In the genomic region with DNA sequence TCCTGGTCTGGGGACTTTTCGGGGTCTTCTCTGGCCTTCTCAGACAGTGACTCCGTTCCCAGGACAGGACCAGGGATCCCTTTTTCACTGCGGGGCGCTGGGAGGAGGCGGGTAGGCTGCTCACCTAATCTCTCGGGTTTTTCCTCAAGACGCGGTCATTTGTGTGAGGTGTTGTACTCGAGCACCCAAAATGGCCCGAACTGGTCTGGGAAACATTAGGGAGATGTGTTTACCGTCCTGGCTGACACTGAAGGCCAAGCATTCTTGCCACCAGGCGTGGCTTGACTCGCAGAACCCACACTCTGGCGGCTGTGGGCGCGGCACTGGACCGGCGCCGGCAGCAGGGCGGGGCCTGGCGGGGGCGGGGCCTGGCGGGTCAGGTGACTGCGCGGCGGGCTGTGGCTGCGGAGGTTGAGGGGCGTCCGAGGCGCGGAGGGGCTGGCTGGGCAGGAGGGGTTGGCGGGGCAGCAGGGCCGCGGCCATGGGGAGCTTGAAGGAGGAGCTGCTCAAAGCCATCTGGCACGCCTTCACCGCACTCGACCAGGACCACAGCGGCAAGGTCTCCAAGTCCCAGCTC, we compare ENCODE assay signal across 1 cellular context.
TF ChIP-seq lines count a peak whose summit lies in the region.

Gene SWAP70, plus strand, starts transcription at position 379 of the 577 bp plus-strand sequence. Its CDS starts 103 bp downstream, at position 482.

TF ChIP-seq in IMR-90, 13 proteins besides CTCF, POLR2A, EP300 and RAD21:
- TF ChIP-seq USF2 (IDR thresholded peaks at IDR 0.05; ENCODE audit: low read depth, low read length) (peak; percentile 64; the same call in 1 of the 2 replicates), SMC3 (IDR thresholded peaks at IDR 0.05; ENCODE audit: low read depth, low read length) (peak; percentile 14; the same call in 1 of the 2 replicates), RFX5 (IDR thresholded peaks at IDR 0.05; ENCODE audit: low read depth, low read length) (no peak), CHD1 (IDR thresholded peaks at IDR 0.05; ENCODE audit: low read depth, low read length) (no peak)
